In the genomic region with DNA sequence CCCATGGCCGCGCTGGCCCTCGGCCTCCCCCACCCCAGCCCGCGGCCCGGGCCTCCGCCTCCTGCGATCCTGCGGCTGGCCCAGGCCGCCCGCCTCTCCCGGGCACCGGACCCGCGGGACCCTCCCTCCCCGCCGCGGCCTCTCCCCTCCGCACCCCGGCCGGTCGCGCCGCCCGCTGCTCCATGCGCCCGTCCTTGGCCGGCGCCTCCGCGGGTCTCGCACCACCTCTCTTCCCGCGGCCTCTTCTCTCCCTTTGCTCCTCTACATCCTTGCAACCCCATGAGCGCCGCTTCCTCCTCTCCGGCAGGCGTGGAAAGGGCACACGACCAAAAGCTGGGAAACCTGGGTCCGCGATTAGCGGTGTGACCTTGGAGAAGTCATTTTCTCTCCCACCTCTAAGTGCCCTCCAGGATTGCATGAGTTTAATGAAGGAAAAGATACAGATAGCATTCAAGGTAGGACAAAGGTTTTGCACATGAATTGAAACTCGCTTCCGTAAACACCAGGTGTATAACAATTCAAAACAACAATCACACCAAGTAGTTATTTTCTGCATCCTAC, we compare ENCODE assay signal across 8 cellular contexts. TPM values are rescaled to one million over a fixed set of nuclear protein-coding genes. Genes with fewer than 3 reads are reported as not detected.
DNase-seq lines count a peak whose midpoint lies in the region; ATAC-seq lines count a peak whose summit lies in the region.

No MANE protein-coding gene starts in this region.

- H3K9ac ChIP-seq in mesenchymal stem cell (ENCODE audit: low read length) (peak overlapping the region; percentile 71), stomach smooth muscle (ENCODE audit: low read length in 2 of 2) (peak overlapping the region in 1 of 2 donors; percentile 29)

- H3K27ac ChIP-seq in ectodermal cell (ENCODE audit: insufficient read depth, low read depth, low read length, poor library complexity, severe bottlenecking) (peak overlapping the region; percentile 8), mesenchymal stem cell (ENCODE audit: low read length, poor library complexity, severe bottlenecking) (no peak overlapping the region), stomach smooth muscle (ENCODE audit: low read length) (peak overlapping the region; percentile 18)

- H3K4me1 ChIP-seq in ectodermal cell (ENCODE audit: control insufficient read depth, insufficient read depth, low read length) (no peaks in the 10 kb centered on the region), mesenchymal stem cell (ENCODE audit: control insufficient read depth, insufficient read depth, low read depth, low read length) (no peaks in the 10 kb centered on the region), stomach smooth muscle (ENCODE audit: control insufficient read depth, insufficient read depth, low read length) (peaks cover 11% of the 10 kb centered on the region)

- H3K4me3 ChIP-seq in ectodermal cell (ENCODE audit: insufficient read depth, low read depth, low read length) (peak overlapping the region; percentile 88), mesenchymal stem cell (ENCODE audit: insufficient read depth in 1 of 2, low read depth in 1 of 2, low read length in 2 of 2) (peak overlapping the region; percentile 77 to 79), stomach smooth muscle (ENCODE audit: low read length in 2 of 2) (peak overlapping the region; percentile 42 to 74)

- H3K4me2 ChIP-seq in mesenchymal stem cell (ENCODE audit: low read length, poor library complexity, severe bottlenecking), result peak overlapping the region; percentile 33

- no peak overlapping the region for H3K23ac ChIP-seq in mesenchymal stem cell (ENCODE audit: low read length in 2 of 2)

- no peak overlapping the region for H2BK12ac ChIP-seq in mesenchymal stem cell (ENCODE audit: low read length in 2 of 2)

- H3K36me3 ChIP-seq in ectodermal cell (ENCODE audit: control insufficient read depth, insufficient read depth, low read length), result no peaks in the 10 kb centered on the region
- H3K36me3 ChIP-seq in mesenchymal stem cell (ENCODE audit: control insufficient read depth in 1 of 2, insufficient read depth in 2 of 2, low read depth in 1 of 2, low read length in 2 of 2), result peaks cover 5% of the 10 kb centered on the region in 2 experiments
- no peaks in the 10 kb centered on the region for H3K36me3 ChIP-seq in stomach smooth muscle (ENCODE audit: control insufficient read depth in 2 of 2, insufficient read depth in 2 of 2, low read length in 2 of 2)

- no peak overlapping the region for H2AK5ac ChIP-seq in mesenchymal stem cell (ENCODE audit: low read length, severe bottlenecking)

- DNase-seq in DMS79 treated with DMSO at 0.1 percent for 48 hours (lab: John Stamatoyannopoulos, UW), result peak; percentile 29
- DNase-seq in DMS79 (lab: John Stamatoyannopoulos, UW), result no peak
- DNase-seq in NCI-H146 treated with DMSO at 0.1 percent for 48 hours (lab: John Stamatoyannopoulos, UW; ENCODE audit: unreplicated experiment), result peak; percentile 22
- DNase-seq in UCSD-AML1 (lab: John Stamatoyannopoulos, UW; ENCODE audit: unreplicated experiment), result peak; percentile 37
- peak; percentile 66 for DNase-seq in mesenchymal stem cell

- ATAC-seq in HG02571 (IDR thresholded peaks at IDR 0.05; ENCODE audit: unreplicated experiment), result peak; percentile 27

- H3K79me1 ChIP-seq in mesenchymal stem cell (replicated peaks; ENCODE audit: low read length, poor library complexity, severe bottlenecking), result peaks cover 3% of the 10 kb centered on the region

- peak overlapping the region in 1 of 2 experiments; percentile 1 for H3K18ac ChIP-seq in mesenchymal stem cell (ENCODE audit: low read depth in 1 of 2, low read length in 2 of 2)

- H3K9me3 ChIP-seq in ectodermal cell (ENCODE audit: control insufficient read depth, low read length) (no peaks in the 10 kb centered on the region), mesenchymal stem cell (ENCODE audit: control insufficient read depth, low read length) (no peaks in the 10 kb centered on the region), stomach smooth muscle (ENCODE audit: control insufficient read depth in 2 of 2, low read length in 2 of 2) (no peaks in the 10 kb centered on the region)

- no peak overlapping the region for H4K8ac ChIP-seq in mesenchymal stem cell (ENCODE audit: low read length)

- H2BK15ac ChIP-seq in mesenchymal stem cell (ENCODE audit: low read depth, poor library complexity, severe bottlenecking), result no peak overlapping the region

- peak overlapping the region; percentile 64 for H2BK120ac ChIP-seq in mesenchymal stem cell (ENCODE audit: low read depth, low read length)

- WGBS in ectodermal cell, 2 experiments, result 5% methylated on average over 44 of the region's 44 CpGs
- 6% methylated on average over 40 of the region's 44 CpGs for WGBS in mesenchymal stem cell

- peak overlapping the region; percentile 48 for H2AFZ ChIP-seq in mesenchymal stem cell (ENCODE audit: low read depth, low read length)

- H3K4ac ChIP-seq in mesenchymal stem cell (ENCODE audit: low read depth in 1 of 2, low read length in 2 of 2), result no peak overlapping the region

- H2BK5ac ChIP-seq in mesenchymal stem cell (ENCODE audit: low read depth, low read length, poor library complexity, severe bottlenecking), result no peak overlapping the region

- peaks cover 18% of the 10 kb centered on the region for H3K27me3 ChIP-seq in ectodermal cell (ENCODE audit: control insufficient read depth, insufficient read depth, low read length, poor library complexity, severe bottlenecking)
- H3K27me3 ChIP-seq in mesenchymal stem cell (ENCODE audit: control insufficient read depth in 1 of 2, insufficient read depth in 1 of 2, low read length in 2 of 2), result no peaks in the 10 kb centered on the region
- no peaks in the 10 kb centered on the region for H3K27me3 ChIP-seq in stomach smooth muscle (ENCODE audit: control insufficient read depth in 1 of 2, insufficient read depth in 2 of 2, low read length in 2 of 2)

- H3K14ac ChIP-seq in mesenchymal stem cell (ENCODE audit: low read length in 2 of 2), result no peak overlapping the region

- H4K91ac ChIP-seq in mesenchymal stem cell (ENCODE audit: low read length), result no peak overlapping the region

RNA-seq across cellular contexts. Expression of gene SRPK2, which starts 0.4 kb away (rescaled TPM):
- polyA plus RNA-seq in ectodermal cell (2013, experiment 1 of 4), result 40.7 TPM
- 42.3 TPM for polyA plus RNA-seq in ectodermal cell (2013, experiment 2 of 4)
- polyA plus RNA-seq in ectodermal cell (2013, experiment 3 of 4), result 33.3 TPM
- polyA plus RNA-seq in ectodermal cell (2013, experiment 4 of 4), result 40.8 TPM
- polyA plus RNA-seq in mesenchymal stem cell (2013, experiment 1 of 2), result 33.4 TPM
- polyA plus RNA-seq in mesenchymal stem cell (2013, experiment 2 of 2), result 33.7 TPM
